20 cellular contexts compared by ENCODE assay signal in genomic region chr7:87507446-87507845, GRCh38. TPM values are rescaled to one million over a fixed set of nuclear protein-coding genes. Genes with fewer than 3 reads are reported as not detected.
DNase-seq lines count a peak whose midpoint lies in the region; ATAC-seq, FAIRE-seq and TF ChIP-seq lines count a peak whose summit lies in the region.
"Had no signal": no experiment of that assay in that cellular context is flagged by ENCODE, and none has a peak within 500 bp of the region (broad histone marks: within the 10 kb centered on the region; RNA-seq: fewer than 3 reads in every experiment).

No MANE protein-coding gene starts in this region.

- no peak overlapping the region for H3K9ac ChIP-seq in liver (ENCODE audit: low read depth in 1 of 2, low read length in 2 of 2)

- H3K4me3 ChIP-seq in HFF-Myc (replicated peaks; ENCODE audit: low read depth, low read length) (no peak overlapping the region), WERI-Rb-1 (ENCODE audit: low read depth, low read length) (no peak overlapping the region), liver (ENCODE audit: low read depth in 1 of 3, low read length in 3 of 3) (no peak overlapping the region)
- H3K4me3 ChIP-seq: coronary artery, esophagus muscularis mucosa, hepatocyte, lower lobe of right lung, vagina had no signal

- no peak for ATAC-seq in activated CD8-positive, alpha-beta memory T cell treated with anti-CD3 and anti-CD28 coated beads, Interleukin-2, amount 10 ng/mL, durations not matched to agents 7 days and 5 days
- no peak for ATAC-seq in stimulated activated memory B cell treated with anti-CD40 and anti-IgM and Interleukin-4, amounts not matched to agents 10 μg/mL and 1 μg/mL and 100 μg/mL, for 72 hours
- ATAC-seq: activated CD4-positive, alpha-beta T cell treated with anti-CD3 and anti-CD28 coated beads for 36 hours; activated naive CD8-positive, alpha-beta T cell treated with anti-CD3 and anti-CD28 coated beads, Interleukin-2, amount 50 U/mL, for 24 hours; sciatic nerve; T-cell had no signal

- no peaks in the 10 kb centered on the region for H3K9me3 Mint-ChIP-seq in activated CD8-positive, alpha-beta memory T cell treated with anti-CD3 and anti-CD28 coated beads, Interleukin-2, amount 10 ng/mL, durations not matched to agents 7 days and 5 days (ENCODE audit: low read depth)
- no peaks in the 10 kb centered on the region for H3K9me3 Mint-ChIP-seq in stimulated activated memory B cell treated with anti-CD40 and anti-IgM and Interleukin-4, amounts not matched to agents 10 μg/mL and 1 μg/mL and 100 μg/mL, for 72 hours
- H3K9me3 Mint-ChIP-seq: activated naive CD8-positive, alpha-beta T cell treated with anti-CD3 and anti-CD28 coated beads, Interleukin-2, amount 50 U/mL, for 24 hours; stimulated activated naive B cell treated with anti-CD40 and anti-IgM and Interleukin-4, amounts not matched to agents 10 μg/mL and 1 μg/mL and 100 μg/mL, for 72 hours; T-cell had no signal

- TF ChIP-seq RAD21 in liver (IDR thresholded peaks at IDR 0.05) = peak; percentile 71 to 75

- H3K27ac Mint-ChIP-seq in activated CD8-positive, alpha-beta memory T cell treated with anti-CD3 and anti-CD28 coated beads, Interleukin-2, amount 10 ng/mL, durations not matched to agents 7 days and 5 days = no peak overlapping the region
- no peak overlapping the region for H3K27ac Mint-ChIP-seq in stimulated activated memory B cell treated with anti-CD40 and anti-IgM and Interleukin-4, amounts not matched to agents 10 μg/mL and 1 μg/mL and 100 μg/mL, for 72 hours
- H3K27ac Mint-ChIP-seq: activated CD4-positive, alpha-beta T cell treated with anti-CD3 and anti-CD28 coated beads for 36 hours; activated naive CD8-positive, alpha-beta T cell treated with anti-CD3 and anti-CD28 coated beads, Interleukin-2, amount 50 U/mL, for 24 hours; T-cell had no signal

- H3K36me3 ChIP-seq in WERI-Rb-1 (no peaks in the 10 kb centered on the region), liver (ENCODE audit: control insufficient read depth in 4 of 4, insufficient read depth in 3 of 4, low read depth in 1 of 4, low read length in 3 of 4) (peaks cover 0 to 24% (median 6%) of the 10 kb centered on the region in 4 donors)
- H3K36me3 ChIP-seq: esophagus muscularis mucosa, lower lobe of right lung, vagina had no signal

- H3K36me3 Mint-ChIP-seq in activated CD8-positive, alpha-beta memory T cell treated with anti-CD3 and anti-CD28 coated beads, Interleukin-2, amount 10 ng/mL, durations not matched to agents 7 days and 5 days = peaks cover 1% of the 10 kb centered on the region
- H3K36me3 Mint-ChIP-seq in stimulated activated memory B cell treated with anti-CD40 and anti-IgM and Interleukin-4, amounts not matched to agents 10 μg/mL and 1 μg/mL and 100 μg/mL, for 72 hours = no peaks in the 10 kb centered on the region
- H3K36me3 Mint-ChIP-seq: T-cell had no signal

- peaks cover 0 to 9% (median 9%) of the 10 kb centered on the region in 4 donors for H3K4me1 ChIP-seq in liver (ENCODE audit: control insufficient read depth in 4 of 4, insufficient read depth in 4 of 4, low read length in 3 of 4)
- H3K4me1 ChIP-seq: esophagus muscularis mucosa, lower lobe of right lung, vagina had no signal

- H3K9me3 ChIP-seq in WERI-Rb-1 (ENCODE audit: severe bottlenecking) (no peaks in the 10 kb centered on the region), liver (ENCODE audit: control insufficient read depth in 4 of 4, low read length in 3 of 4) (no peaks in the 10 kb centered on the region)
- H3K9me3 ChIP-seq: esophagus muscularis mucosa, lower lobe of right lung, vagina had no signal

- no peak for DNase-seq in D721Med (ENCODE audit: insufficient read length, low spot score)
- DNase-seq in HFF-Myc (ENCODE audit: extremely low read depth, low read depth) = no peak
- peak; percentile 47 for DNase-seq in WERI-Rb-1
- DNase-seq in activated CD8-positive, alpha-beta memory T cell treated with anti-CD3 and anti-CD28 coated beads, Interleukin-2, amount 10 ng/mL, durations not matched to agents 7 days and 5 days = no peak
- DNase-seq in NOMO-1 treated with DMSO at 0.1 percent for 48 hours (lab: John Stamatoyannopoulos, UW; ENCODE audit: unreplicated experiment) = no peak
- DNase-seq: activated CD4-positive, alpha-beta T cell treated with anti-CD3 and anti-CD28 coated beads for 36 hours; activated naive CD8-positive, alpha-beta T cell treated with anti-CD3 and anti-CD28 coated beads, Interleukin-2, amount 50 U/mL, for 24 hours; activated T-cell treated with anti-CD3 and anti-CD28 coated beads, Interleukin-2, amount 50 U/mL, for 48 hours; lower lobe of right lung; OCI-M1; stimulated activated CD4-positive, alpha-beta T cell treated with anti-CD3 and anti-CD28 coated beads, Interleukin-4, amount 100 ng/mL, for 4 hours; stimulated activated naive B cell treated with anti-CD40 and anti-IgM and Interleukin-4, amounts not matched to agents 10 μg/mL and 1 μg/mL and 100 μg/mL, for 72 hours; T-cell had no signal

- peak overlapping the region; percentile 37 for H3K27ac ChIP-seq in WERI-Rb-1
- H3K27ac ChIP-seq in liver (ENCODE audit: low read depth in 1 of 2, low read length in 2 of 2) = no peak overlapping the region
- H3K27ac ChIP-seq: coronary artery, esophagus muscularis mucosa, hepatocyte, lower lobe of right lung, vagina had no signal

- H3K27me3 ChIP-seq in WERI-Rb-1 (ENCODE audit: insufficient read depth, low read depth, severe bottlenecking) = no peaks in the 10 kb centered on the region
- no peaks in the 10 kb centered on the region for H3K27me3 ChIP-seq in liver (ENCODE audit: control insufficient read depth in 4 of 4, insufficient read depth in 4 of 4, low read length in 3 of 4)
- H3K27me3 ChIP-seq: esophagus muscularis mucosa, hepatocyte, vagina had no signal

- H3K4me1 Mint-ChIP-seq in activated CD8-positive, alpha-beta memory T cell treated with anti-CD3 and anti-CD28 coated beads, Interleukin-2, amount 10 ng/mL, durations not matched to agents 7 days and 5 days = peaks cover 14% of the 10 kb centered on the region
- H3K4me1 Mint-ChIP-seq in stimulated activated memory B cell treated with anti-CD40 and anti-IgM and Interleukin-4, amounts not matched to agents 10 μg/mL and 1 μg/mL and 100 μg/mL, for 72 hours = peaks cover 16% of the 10 kb centered on the region
- H3K4me1 Mint-ChIP-seq: T-cell had no signal

- no peaks in the 10 kb centered on the region for H3K27me3 Mint-ChIP-seq in activated CD8-positive, alpha-beta memory T cell treated with anti-CD3 and anti-CD28 coated beads, Interleukin-2, amount 10 ng/mL, durations not matched to agents 7 days and 5 days
- no peaks in the 10 kb centered on the region for H3K27me3 Mint-ChIP-seq in stimulated activated memory B cell treated with anti-CD40 and anti-IgM and Interleukin-4, amounts not matched to agents 10 μg/mL and 1 μg/mL and 100 μg/mL, for 72 hours
- H3K27me3 Mint-ChIP-seq: activated CD4-positive, alpha-beta T cell treated with anti-CD3 and anti-CD28 coated beads for 36 hours; activated naive CD8-positive, alpha-beta T cell treated with anti-CD3 and anti-CD28 coated beads, Interleukin-2, amount 50 U/mL, for 24 hours; stimulated activated naive B cell treated with anti-CD40 and anti-IgM and Interleukin-4, amounts not matched to agents 10 μg/mL and 1 μg/mL and 100 μg/mL, for 72 hours; T-cell had no signal

- CTCF ChIA-PET in activated CD8-positive, alpha-beta memory T cell treated with anti-CD3 and anti-CD28 coated beads, Interleukin-2, amount 10 ng/mL, durations not matched to agents 7 days and 5 days (lab: Charles Lee) = no interaction called here

- WGBS in liver = 57% methylated on average over 3 of the region's 3 CpGs

- FAIRE-seq in D721Med (lab: Jason Lieb, UNC) = no peak

- TF ChIP-seq CTCF in D721Med (IDR thresholded peaks at IDR 0.05; ENCODE audit: insufficient read depth, missing control alignments) (peak; percentile 4), HFF-Myc (IDR thresholded peaks at IDR 0.05; ENCODE audit: low read depth, low read length, missing control alignments) (peak; percentile 6), WERI-Rb-1 (IDR thresholded peaks at IDR 0.05; ENCODE audit: low read depth, low read length) (peak; percentile 53), liver (IDR thresholded peaks at IDR 0.05; ENCODE audit: low read depth, low read length, missing input control) (peak; percentile 22)

- H3K4me3 Mint-ChIP-seq in activated CD8-positive, alpha-beta memory T cell treated with anti-CD3 and anti-CD28 coated beads, Interleukin-2, amount 10 ng/mL, durations not matched to agents 7 days and 5 days = no peak overlapping the region
- no peak overlapping the region for H3K4me3 Mint-ChIP-seq in stimulated activated memory B cell treated with anti-CD40 and anti-IgM and Interleukin-4, amounts not matched to agents 10 μg/mL and 1 μg/mL and 100 μg/mL, for 72 hours
- H3K4me3 Mint-ChIP-seq: activated CD4-positive, alpha-beta T cell treated with anti-CD3 and anti-CD28 coated beads for 36 hours; activated naive CD8-positive, alpha-beta T cell treated with anti-CD3 and anti-CD28 coated beads, Interleukin-2, amount 50 U/mL, for 24 hours; stimulated activated naive B cell treated with anti-CD40 and anti-IgM and Interleukin-4, amounts not matched to agents 10 μg/mL and 1 μg/mL and 100 μg/mL, for 72 hours; T-cell had no signal

TF ChIP-seq in liver, 16 proteins besides CTCF, POLR2A, EP300 and RAD21 (continues in another document):
- TF ChIP-seq GABPA (IDR thresholded peaks at IDR 0.05 in 1 of 2, conservative IDR thresholded peaks at IDR 0.05 in 1 of 2) (no peak), ZBTB33 (IDR thresholded peaks at IDR 0.05) (no peak), FOXA1 (IDR thresholded peaks at IDR 0.05) (no peak), MAX (IDR thresholded peaks at IDR 0.05) (no peak), HNF4A (conservative IDR thresholded peaks at IDR 0.05) (no peak)

RNA-seq across cellular contexts. Expression of gene ABCB4, which starts 32.0 kb away (rescaled TPM):
- total RNA-seq in liver = 100 to 1,000 TPM in 1 of 2 donors, 1 to 10 TPM in 1; 6.7 to 409 TPM
- polyA plus RNA-seq in liver = 10 to 100 TPM; 61.5 to 93.8 TPM
- under 1 TPM in 1 of 2 experiments, not detected in 1; 0.07 TPM for total RNA-seq in activated CD8-positive, alpha-beta memory T cell treated with anti-CD3 and anti-CD28 coated beads, Interleukin-2, amount 10 ng/mL, durations not matched to agents 7 days and 5 days
- total RNA-seq: lower lobe of right lung had no signal

Comparison
In these comparisons a context has a peak if more than half of its experiments do, and no peak if none do; other contexts are left out.
1. RNA of gene ABCB4, which starts 32.0 kb away (total RNA-seq): 6.7 to 409 TPM in liver; 0.07 TPM in activated CD8-positive, alpha-beta memory T cell treated with anti-CD3 and anti-CD28 coated beads, Interleukin-2, amount 10 ng/mL, durations not matched to agents 7 days and 5 days; every median in the first group is over 4 times any median in the second.
2. Peak in every context shown above with its lines, with median percentiles within 50 percentile points of each other: CTCF ChIP-seq.